ENCODE assay signal across 8 cellular contexts in the genomic region with DNA sequence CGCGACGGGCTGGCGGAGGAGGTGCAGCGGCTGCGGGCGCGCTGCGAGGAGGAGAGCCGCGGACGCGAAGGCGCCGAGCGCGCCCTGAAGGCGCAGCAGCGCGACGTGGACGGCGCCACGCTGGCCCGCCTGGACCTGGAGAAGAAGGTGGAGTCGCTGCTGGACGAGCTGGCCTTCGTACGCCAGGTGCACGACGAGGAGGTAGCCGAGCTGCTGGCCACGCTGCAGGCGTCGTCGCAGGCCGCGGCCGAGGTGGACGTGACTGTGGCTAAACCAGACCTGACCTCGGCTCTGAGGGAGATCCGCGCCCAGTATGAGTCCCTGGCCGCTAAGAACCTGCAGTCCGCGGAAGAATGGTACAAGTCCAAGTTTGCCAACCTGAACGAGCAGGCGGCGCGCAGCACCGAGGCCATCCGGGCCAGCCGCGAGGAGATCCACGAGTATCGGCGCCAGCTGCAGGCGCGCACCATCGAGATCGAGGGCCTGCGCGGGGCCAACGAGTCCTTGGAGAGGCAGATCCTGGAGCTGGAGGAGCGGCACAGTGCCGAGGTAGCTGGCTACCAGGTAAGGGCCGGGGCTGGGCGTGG. TPM values are rescaled to one million over a fixed set of nuclear protein-coding genes. Genes with fewer than 3 reads are reported as not detected.
DNase-seq lines count a peak whose midpoint lies in the region; ATAC-seq, FAIRE-seq and TF ChIP-seq lines count a peak whose summit lies in the region.

No MANE protein-coding gene starts in this region.

- peak overlapping the region; percentile 74 for H3K4me3 ChIP-seq in BE2C (ENCODE audit: low read depth, low read length)
- H3K4me3 ChIP-seq in GM08714 (ENCODE audit: low read length), result peak overlapping the region; percentile 19; the same call in 1 of the 2 replicates
- H3K4me3 ChIP-seq in neural cell (ENCODE audit: low read length), result peak overlapping the region; percentile 97

- H3K4me1 Mint-ChIP-seq in natural killer cell treated with Interleukin-12 subunit alpha and Interleukin-12 subunit beta and Interleukin-15 and Interleukin-18, amount 100 ng/mL, for 72 hours (ENCODE audit: low read depth in 2 of 2), result peaks cover 0 to 4% of the 10 kb centered on the region in 2 donors

- H3K79me2 ChIP-seq in neural cell (replicated peaks; ENCODE audit: insufficient read depth, low read length), result peaks cover 65% of the 10 kb centered on the region

- H3K36me3 Mint-ChIP-seq in natural killer cell treated with Interleukin-12 subunit alpha and Interleukin-12 subunit beta and Interleukin-15 and Interleukin-18, amount 100 ng/mL, for 72 hours, result peaks cover 7% of the 10 kb centered on the region

- TF ChIP-seq RAD21 in neural cell (conservative IDR thresholded peaks at IDR 0.05), result no peak

- H3K9me3 Mint-ChIP-seq in natural killer cell treated with Interleukin-12 subunit alpha and Interleukin-12 subunit beta and Interleukin-15 and Interleukin-18, amount 100 ng/mL, for 72 hours, result peaks cover 5% of the 10 kb centered on the region

- H3F3A ChIP-seq in neural cell (ENCODE audit: insufficient read depth, low read length, poor library complexity, severe bottlenecking), result no peaks in the 10 kb centered on the region

- H3K36me3 ChIP-seq in BE2C (peaks cover 14% of the 10 kb centered on the region), neural cell (ENCODE audit: insufficient read depth, low read length) (no peaks in the 10 kb centered on the region)

- H3K27me3 Mint-ChIP-seq in natural killer cell treated with Interleukin-12 subunit alpha and Interleukin-12 subunit beta and Interleukin-15 and Interleukin-18, amount 100 ng/mL, for 72 hours, result peaks cover 50 to 60% of the 10 kb centered on the region in 2 donors

- TF ChIP-seq POLR2A in H54 (IDR thresholded peaks at IDR 0.05; ENCODE audit: low read depth, low read length), result no peak

- H3K9ac ChIP-seq in neural cell (ENCODE audit: low read length), result peak overlapping the region; percentile 97

- DNase-seq in BE2C (peak; percentile 28), cerebellum (ENCODE audit: low spot score) (peak; percentile 30), mucosa of gallbladder (ENCODE audit: low spot score) (no peak), H54 (ENCODE audit: insufficient read length, low spot score) (no peak)
- DNase-seq in natural killer cell treated with Interleukin-12 subunit alpha and Interleukin-12 subunit beta and Interleukin-15 and Interleukin-18, amount 100 ng/mL, for 72 hours (ENCODE audit: low spot score), result no peak

- H3K27ac Mint-ChIP-seq in natural killer cell treated with Interleukin-12 subunit alpha and Interleukin-12 subunit beta and Interleukin-15 and Interleukin-18, amount 100 ng/mL, for 72 hours, result no peak overlapping the region

- no peaks in the 10 kb centered on the region for H3K9me3 ChIP-seq in BE2C
- no peaks in the 10 kb centered on the region for H3K9me3 ChIP-seq in neural cell (ENCODE audit: low read length)

- TF ChIP-seq CTCF in BE2C (IDR thresholded peaks at IDR 0.05; ENCODE audit: low read depth, low read length) (no peak), neural cell (IDR thresholded peaks at IDR 0.05; ENCODE audit: poor library complexity, severe bottlenecking) (no peak)

- ATAC-seq in GM21526 (IDR thresholded peaks at IDR 0.05; ENCODE audit: low FRiP score, unreplicated experiment), result no peak
- ATAC-seq in natural killer cell treated with Interleukin-12 subunit alpha and Interleukin-12 subunit beta and Interleukin-15 and Interleukin-18, amount 100 ng/mL, for 72 hours, result no peak

- H3K4me3 Mint-ChIP-seq in natural killer cell treated with Interleukin-12 subunit alpha and Interleukin-12 subunit beta and Interleukin-15 and Interleukin-18, amount 100 ng/mL, for 72 hours, result no peak overlapping the region

- peaks cover 10% of the 10 kb centered on the region for H4K20me1 ChIP-seq in neural cell (ENCODE audit: insufficient read depth)

- peak overlapping the region; percentile 92 for H3K27ac ChIP-seq in neural cell (ENCODE audit: low read length)

- H3K4me2 ChIP-seq in neural cell (ENCODE audit: low read length), result peak overlapping the region; percentile 94

- H3K27me3 ChIP-seq in BE2C, result no peaks in the 10 kb centered on the region
- H3K27me3 ChIP-seq in neural cell (ENCODE audit: insufficient read depth, low read depth, low read length), result peaks cover 10% of the 10 kb centered on the region

- no peak for TF ChIP-seq EP300 in neural cell (conservative IDR thresholded peaks at IDR 0.05; ENCODE audit: poor library complexity, severe bottlenecking)

- H2AFZ ChIP-seq in neural cell (ENCODE audit: low read depth, low read length), result no peak overlapping the region

- no peaks in the 10 kb centered on the region for H3K9me2 ChIP-seq in neural cell (ENCODE audit: insufficient read depth, low read length)

- FAIRE-seq in H54 (lab: Jason Lieb, UNC), result no peak

- peaks cover 15% of the 10 kb centered on the region for H3K4me1 ChIP-seq in BE2C

TF ChIP-seq in neural cell, 6 proteins besides CTCF, POLR2A, EP300 and RAD21:
- TF ChIP-seq POLR2AphosphoS5 (IDR thresholded peaks at IDR 0.05) (no peak), MXI1 (conservative IDR thresholded peaks at IDR 0.05; ENCODE audit: poor library complexity, severe bottlenecking) (peak; percentile 27), EZH2 (IDR thresholded peaks at IDR 0.05; ENCODE audit: borderline replicate concordance, insufficient read depth, low read length, poor library complexity, severe bottlenecking) (no peak)
- TF ChIP-seq, protein P1, sequence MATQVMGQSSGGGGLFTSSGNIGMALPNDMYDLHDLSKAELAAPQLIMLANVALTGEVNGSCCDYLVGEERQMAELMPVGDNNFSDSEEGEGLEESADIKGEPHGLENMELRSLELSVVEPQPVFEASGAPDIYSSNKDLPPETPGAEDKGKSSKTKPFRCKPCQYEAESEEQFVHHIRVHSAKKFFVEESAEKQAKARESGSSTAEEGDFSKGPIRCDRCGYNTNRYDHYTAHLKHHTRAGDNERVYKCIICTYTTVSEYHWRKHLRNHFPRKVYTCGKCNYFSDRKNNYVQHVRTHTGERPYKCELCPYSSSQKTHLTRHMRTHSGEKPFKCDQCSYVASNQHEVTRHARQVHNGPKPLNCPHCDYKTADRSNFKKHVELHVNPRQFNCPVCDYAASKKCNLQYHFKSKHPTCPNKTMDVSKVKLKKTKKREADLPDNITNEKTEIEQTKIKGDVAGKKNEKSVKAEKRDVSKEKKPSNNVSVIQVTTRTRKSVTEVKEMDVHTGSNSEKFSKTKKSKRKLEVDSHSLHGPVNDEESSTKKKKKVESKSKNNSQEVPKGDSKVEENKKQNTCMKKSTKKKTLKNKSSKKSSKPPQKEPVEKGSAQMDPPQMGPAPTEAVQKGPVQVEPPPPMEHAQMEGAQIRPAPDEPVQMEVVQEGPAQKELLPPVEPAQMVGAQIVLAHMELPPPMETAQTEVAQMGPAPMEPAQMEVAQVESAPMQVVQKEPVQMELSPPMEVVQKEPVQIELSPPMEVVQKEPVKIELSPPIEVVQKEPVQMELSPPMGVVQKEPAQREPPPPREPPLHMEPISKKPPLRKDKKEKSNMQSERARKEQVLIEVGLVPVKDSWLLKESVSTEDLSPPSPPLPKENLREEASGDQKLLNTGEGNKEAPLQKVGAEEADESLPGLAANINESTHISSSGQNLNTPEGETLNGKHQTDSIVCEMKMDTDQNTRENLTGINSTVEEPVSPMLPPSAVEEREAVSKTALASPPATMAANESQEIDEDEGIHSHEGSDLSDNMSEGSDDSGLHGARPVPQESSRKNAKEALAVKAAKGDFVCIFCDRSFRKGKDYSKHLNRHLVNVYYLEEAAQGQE (IDR thresholded peaks at IDR 0.05; ENCODE audit: borderline replicate concordance), result no peak

RNA-seq across cellular contexts. Expression of a gene that starts 0.9 kb away (rescaled TPM):
- polyA plus RNA-seq in BE2C (2012; ENCODE audit: insufficient read depth, insufficient read length, low read depth), result 276 TPM
- total RNA-seq in cerebellum (160 TPM), mucosa of gallbladder (0.40 TPM)
- polyA plus RNA-seq in neural cell, result 349 and 379 TPM in 2 replicates
- polyA minus RNA-seq in neural cell, result 425 and 498 TPM in 2 replicates
- under 1 TPM in 1 of 2 donors, not detected in 1; 0.14 TPM for total RNA-seq in natural killer cell treated with Interleukin-12 subunit alpha and Interleukin-12 subunit beta and Interleukin-15 and Interleukin-18, amount 100 ng/mL, for 72 hours

RNA-seq across cellular contexts. Expression of a gene that starts 32.1 kb away (rescaled TPM):
- polyA plus RNA-seq in BE2C (2012; ENCODE audit: insufficient read depth, insufficient read length, low read depth), result not detected
- total RNA-seq in cerebellum (not detected), mucosa of gallbladder (0.09 TPM)
- polyA plus RNA-seq in neural cell, result not detected in 2 replicates
- polyA minus RNA-seq in neural cell, result not detected in 2 replicates
- not detected for total RNA-seq in natural killer cell treated with Interleukin-12 subunit alpha and Interleukin-12 subunit beta and Interleukin-15 and Interleukin-18, amount 100 ng/mL, for 72 hours

Comparison
In these comparisons a context has a peak if more than half of its experiments do, and no peak if none do; other contexts are left out.
1. DNase-seq: peak in BE2C (single experiment) and cerebellum (single experiment); none in mucosa of gallbladder (single experiment), H54 (single experiment) and natural killer cell treated with Interleukin-12 subunit alpha and Interleukin-12 subunit beta and Interleukin-15 and Interleukin-18, amount 100 ng/mL, for 72 hours (single experiment).
2. H3K4me3 ChIP-seq: peak in every context shown above with its lines; median percentile 97 in neural cell; 74 in BE2C; 19 in GM08714.
3. RNA of a gene that starts 0.9 kb away (total RNA-seq): 160 TPM in cerebellum (single experiment); 0.40 TPM in mucosa of gallbladder (single experiment) and 0.14 TPM in natural killer cell treated with Interleukin-12 subunit alpha and Interleukin-12 subunit beta and Interleukin-15 and Interleukin-18, amount 100 ng/mL, for 72 hours; every median in the first group is over 100 times any median in the second.